Comparison of ENCODE assay signal across 25 cellular contexts in genomic region chr12:124286946-124287345, GRCh38.
"Had no signal": no experiment of that assay in that cellular context is flagged by ENCODE, and none has a peak within 500 bp of the region (broad histone marks: within the 10 kb centered on the region; RNA-seq: fewer than 3 reads in every experiment).

No MANE protein-coding gene starts in this region.

- H3K79me2 ChIP-seq: parathyroid adenoma had no signal

- H3K4me3 ChIP-seq: left lung, lower lobe of right lung, neural progenitor cell, right atrium auricular region, skin epidermis, stomach, testis, thyroid gland, transverse colon, upper lobe of left lung, vagina had no signal

- DNase-seq: kidney; lower lobe of right lung; mesendoderm; naive B cell; natural killer cell; nephron progenitor cell; occipital lobe; stimulated activated CD4-positive, alpha-beta T cell treated with anti-CD3 and anti-CD28 coated beads, Interleukin-12 subunit alpha, Interleukin-12 subunit beta, amount 100 ng/mL, for 4 hours; stimulated activated CD4-positive, alpha-beta T cell treated with anti-CD3 and anti-CD28 coated beads, Interleukin-15, amount 100 ng/mL, for 24 hours; stimulated activated CD4-positive, alpha-beta T cell treated with anti-CD3 and anti-CD28 coated beads, Interleukin-2, amount 100 ng/mL, for 24 hours; stimulated activated CD4-positive, alpha-beta T cell treated with anti-CD3 and anti-CD28 coated beads, Interleukin-4, amount 100 ng/mL, for 1 hour; stimulated activated naive B cell treated with anti-CD40 and anti-IgM and Interleukin-4, amounts not matched to agents 10 μg/mL and 1 μg/mL and 100 μg/mL, for 72 hours; stimulated activated naive CD8-positive, alpha-beta T cell treated with anti-CD3 and anti-CD28 coated beads, Interleukin-15, Interleukin-2, amounts not matched to agents 100 U/mL and 50 U/mL, for 24 hours; stomach; testis; thyroid gland; upper lobe of left lung had no signal

- H3K36me3 ChIP-seq: left lung, lower lobe of right lung, neural progenitor cell, neutrophil, right atrium auricular region, stomach, thyroid gland, transverse colon, upper lobe of left lung, vagina had no signal

- H3K4me2 ChIP-seq: neural progenitor cell had no signal

- H2AFZ ChIP-seq: neural progenitor cell, parathyroid adenoma had no signal

- H3K9me3 ChIP-seq: lower lobe of right lung, neutrophil, testis, thyroid gland, vagina had no signal

- H3K27me3 ChIP-seq: neural progenitor cell, right atrium auricular region, stomach, testis, thyroid gland, upper lobe of left lung, vagina had no signal

- H3K9ac ChIP-seq: neural progenitor cell, parathyroid adenoma had no signal

- ATAC-seq: left lung; lower lobe of right lung; natural killer cell; stimulated activated naive B cell treated with anti-CD40 and anti-IgM and Interleukin-4, amounts not matched to agents 10 μg/mL and 1 μg/mL and 100 μg/mL, for 72 hours; stimulated activated naive CD8-positive, alpha-beta T cell treated with anti-CD3 and anti-CD28 coated beads, Interleukin-15, Interleukin-2, amounts not matched to agents 100 U/mL and 50 U/mL, for 24 hours had no signal

- FAIRE-seq: kidney had no signal

- H3K27ac ChIP-seq: left lung, lower lobe of right lung, neural progenitor cell, neutrophil, parathyroid adenoma, right atrium auricular region, skin epidermis, stomach, testis, thyroid gland, transverse colon, upper lobe of left lung, vagina had no signal

- H3K4me1 ChIP-seq: parathyroid adenoma, testis had no signal
